8 cellular contexts compared by ENCODE assay signal in genomic region chr5:53779541-53779981, GRCh38.
DNase-seq lines count a peak whose midpoint lies in the region; ATAC-seq and TF ChIP-seq lines count a peak whose summit lies in the region.
"Had no signal": no experiment of that assay in that cellular context is flagged by ENCODE, and none has a peak within 500 bp of the region (broad histone marks: within the 10 kb centered on the region; RNA-seq: fewer than 3 reads in every experiment).

No MANE protein-coding gene starts in this region.

- H3K9me3 Mint-ChIP-seq in WTC11 (no peaks in the 10 kb centered on the region), nephron progenitor cell (no peaks in the 10 kb centered on the region)
- no peaks in the 10 kb centered on the region for H3K9me3 Mint-ChIP-seq in CD4-positive, alpha-beta T cell
- H3K9me3 Mint-ChIP-seq: stimulated activated naive B cell treated with anti-CD40 and anti-IgM and Interleukin-4, amounts not matched to agents 10 μg/mL and 1 μg/mL and 100 μg/mL, for 72 hours had no signal

- H3K4me3 Mint-ChIP-seq in WTC11 (no peak overlapping the region), nephron progenitor cell (no peak overlapping the region)
- no peak overlapping the region for H3K4me3 Mint-ChIP-seq in CD4-positive, alpha-beta T cell
- H3K4me3 Mint-ChIP-seq: stimulated activated naive B cell treated with anti-CD40 and anti-IgM and Interleukin-4, amounts not matched to agents 10 μg/mL and 1 μg/mL and 100 μg/mL, for 72 hours had no signal

- H3K36me3 ChIP-seq in BE2C: no peaks in the 10 kb centered on the region

- ATAC-seq in GM19023 (IDR thresholded peaks at IDR 0.05; ENCODE audit: unreplicated experiment) (peak; percentile 64), HG02885 (IDR thresholded peaks at IDR 0.05; ENCODE audit: poor library complexity, unreplicated experiment) (peak; percentile 46), WTC11 (no peak)
- ATAC-seq in CD4-positive, alpha-beta T cell (ENCODE audit: poor library complexity): no peak

- no peaks in the 10 kb centered on the region for H3K36me3 Mint-ChIP-seq in WTC11
- H3K36me3 Mint-ChIP-seq in nephron progenitor cell (ENCODE audit: low read depth): no peaks in the 10 kb centered on the region
- no peaks in the 10 kb centered on the region for H3K36me3 Mint-ChIP-seq in CD4-positive, alpha-beta T cell (ENCODE audit: low read depth)
- H3K36me3 Mint-ChIP-seq: stimulated activated naive B cell treated with anti-CD40 and anti-IgM and Interleukin-4, amounts not matched to agents 10 μg/mL and 1 μg/mL and 100 μg/mL, for 72 hours had no signal

- H3K27me3 Mint-ChIP-seq in WTC11 (ENCODE audit: low read depth) (no peaks in the 10 kb centered on the region), nephron progenitor cell (ENCODE audit: low read depth, poor library complexity) (no peaks in the 10 kb centered on the region)
- no peaks in the 10 kb centered on the region for H3K27me3 Mint-ChIP-seq in CD4-positive, alpha-beta T cell
- H3K27me3 Mint-ChIP-seq: stimulated activated naive B cell treated with anti-CD40 and anti-IgM and Interleukin-4, amounts not matched to agents 10 μg/mL and 1 μg/mL and 100 μg/mL, for 72 hours had no signal

- no peak for TF ChIP-seq CTCF in WTC11 (IDR thresholded peaks at IDR 0.05)
- no peak for TF ChIP-seq CTCF in nephron progenitor cell (IDR thresholded peaks at IDR 0.05)
- no peak for TF ChIP-seq CTCF in BE2C (IDR thresholded peaks at IDR 0.05; ENCODE audit: low read depth, low read length)
- TF ChIP-seq CTCF in lower leg skin (IDR thresholded peaks at IDR 0.05): no peak
- TF ChIP-seq CTCF in CD4-positive, alpha-beta T cell (IDR thresholded peaks at IDR 0.05): no peak

- DNase-seq in WTC11 (ENCODE audit: low spot score) (no peak), nephron progenitor cell (peak; percentile 5), BE2C (no peak), lower leg skin (ENCODE audit: low spot score in 2 of 2) (no peak)
- no peak for DNase-seq in CD4-positive, alpha-beta T cell
- DNase-seq: stimulated activated naive B cell treated with anti-CD40 and anti-IgM and Interleukin-4, amounts not matched to agents 10 μg/mL and 1 μg/mL and 100 μg/mL, for 72 hours had no signal

- no peak overlapping the region for H3K4me3 ChIP-seq in BE2C (ENCODE audit: low read depth, low read length)
- H3K4me3 ChIP-seq in lower leg skin (ENCODE audit: low read depth, poor library complexity, severe bottlenecking): no peak overlapping the region

- peaks cover 17% of the 10 kb centered on the region for H3K4me1 Mint-ChIP-seq in WTC11
- H3K4me1 Mint-ChIP-seq in nephron progenitor cell: peaks cover 20% of the 10 kb centered on the region
- H3K4me1 Mint-ChIP-seq in CD4-positive, alpha-beta T cell (ENCODE audit: low read depth): no peaks in the 10 kb centered on the region

- no peak for TF ChIP-seq POLR2A in lower leg skin (IDR thresholded peaks at IDR 0.05)

- no peaks in the 10 kb centered on the region for H3K27me3 ChIP-seq in BE2C
- no peaks in the 10 kb centered on the region for H3K27me3 ChIP-seq in CD4-positive, alpha-beta T cell (ENCODE audit: control insufficient read depth, insufficient read depth, low read length)

- 35 to 37% methylated on average over 4 of the region's 4 CpGs for WGBS in lower leg skin, 2 donors

- H3K9me3 ChIP-seq in BE2C: no peaks in the 10 kb centered on the region
- H3K9me3 ChIP-seq in CD4-positive, alpha-beta T cell (ENCODE audit: control insufficient read depth, low read length): no peaks in the 10 kb centered on the region

- POLR2A ChIA-PET in WTC11 (lab: Charles Lee): no interaction called here
- POLR2A ChIA-PET in CD4-positive, alpha-beta T cell (lab: Charles Lee): interaction anchor here (1.4 kb wide), 1 partner anchor 12 kb away, joined by 3 read pairs; no protein-coding TSS in a partner anchor

- intact Hi-C loops in lower leg skin (cut with DNase I; ENCODE audit: low total_unique reads): no loop called here
- intact Hi-C loops in CD4-positive, alpha-beta T cell (cut with DNase I, micrococcal nuclease): no loop called here

- no peak overlapping the region for H3K27ac ChIP-seq in CD4-positive, alpha-beta T cell (ENCODE audit: low read depth, low read length)

- CTCF ChIA-PET in WTC11 (lab: Charles Lee): no interaction called here
- CTCF ChIA-PET in CD4-positive, alpha-beta T cell (lab: Charles Lee): interaction anchor here (0.5 kb wide), 1 partner anchor 172 kb away, joined by 3 read pairs; no protein-coding TSS in a partner anchor

- H3K27ac Mint-ChIP-seq in WTC11: 0 out of 2 replicates have a peak overlapping the region, but pooled peaks have one; percentile 4
- H3K27ac Mint-ChIP-seq in nephron progenitor cell: no peak overlapping the region
- H3K27ac Mint-ChIP-seq in CD4-positive, alpha-beta T cell: no peak overlapping the region
- H3K27ac Mint-ChIP-seq: stimulated activated naive B cell treated with anti-CD40 and anti-IgM and Interleukin-4, amounts not matched to agents 10 μg/mL and 1 μg/mL and 100 μg/mL, for 72 hours had no signal

- no peaks in the 10 kb centered on the region for H3K4me1 ChIP-seq in BE2C

TF ChIP-seq in WTC11, 78 proteins besides CTCF, POLR2A, EP300 and RAD21 (continues in another document):
- TF ChIP-seq PRRX2 (CRISPR knock-in tag; IDR thresholded peaks at IDR 0.05) (no peak), NFE2L1 (CRISPR knock-in tag; IDR thresholded peaks at IDR 0.05) (no peak), CBFB (CRISPR knock-in tag; IDR thresholded peaks at IDR 0.05; ENCODE audit: low read depth) (no peak), ELF4 (CRISPR knock-in tag; IDR thresholded peaks at IDR 0.05; ENCODE audit: low read depth) (no peak), GABPB1 (CRISPR knock-in tag; IDR thresholded peaks at IDR 0.05) (no peak), ZMAT4 (CRISPR knock-in tag; IDR thresholded peaks at IDR 0.05) (no peak), MYBL2 (CRISPR knock-in tag; IDR thresholded peaks at IDR 0.05) (no peak), ZSCAN18 (CRISPR knock-in tag; IDR thresholded peaks at IDR 0.05) (no peak), TCF7 (CRISPR knock-in tag; IDR thresholded peaks at IDR 0.05; ENCODE audit: low read depth) (no peak), NFYB (CRISPR knock-in tag; conservative IDR thresholded peaks at IDR 0.05; ENCODE audit: low read depth) (no peak), NR3C1 (CRISPR knock-in tag; conservative IDR thresholded peaks at IDR 0.05; ENCODE audit: low read depth) (no peak), CREM (CRISPR knock-in tag; IDR thresholded peaks at IDR 0.05) (no peak), ZNF396 (CRISPR knock-in tag; IDR thresholded peaks at IDR 0.05; ENCODE audit: borderline replicate concordance) (no peak), ZNF219 (CRISPR knock-in tag; IDR thresholded peaks at IDR 0.05; ENCODE audit: borderline replicate concordance) (no peak)
- TF ChIP-seq, protein P1, sequence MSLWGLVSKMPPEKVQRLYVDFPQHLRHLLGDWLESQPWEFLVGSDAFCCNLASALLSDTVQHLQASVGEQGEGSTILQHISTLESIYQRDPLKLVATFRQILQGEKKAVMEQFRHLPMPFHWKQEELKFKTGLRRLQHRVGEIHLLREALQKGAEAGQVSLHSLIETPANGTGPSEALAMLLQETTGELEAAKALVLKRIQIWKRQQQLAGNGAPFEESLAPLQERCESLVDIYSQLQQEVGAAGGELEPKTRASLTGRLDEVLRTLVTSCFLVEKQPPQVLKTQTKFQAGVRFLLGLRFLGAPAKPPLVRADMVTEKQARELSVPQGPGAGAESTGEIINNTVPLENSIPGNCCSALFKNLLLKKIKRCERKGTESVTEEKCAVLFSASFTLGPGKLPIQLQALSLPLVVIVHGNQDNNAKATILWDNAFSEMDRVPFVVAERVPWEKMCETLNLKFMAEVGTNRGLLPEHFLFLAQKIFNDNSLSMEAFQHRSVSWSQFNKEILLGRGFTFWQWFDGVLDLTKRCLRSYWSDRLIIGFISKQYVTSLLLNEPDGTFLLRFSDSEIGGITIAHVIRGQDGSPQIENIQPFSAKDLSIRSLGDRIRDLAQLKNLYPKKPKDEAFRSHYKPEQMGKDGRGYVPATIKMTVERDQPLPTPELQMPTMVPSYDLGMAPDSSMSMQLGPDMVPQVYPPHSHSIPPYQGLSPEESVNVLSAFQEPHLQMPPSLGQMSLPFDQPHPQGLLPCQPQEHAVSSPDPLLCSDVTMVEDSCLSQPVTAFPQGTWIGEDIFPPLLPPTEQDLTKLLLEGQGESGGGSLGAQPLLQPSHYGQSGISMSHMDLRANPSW (CRISPR knock-in tag; conservative IDR thresholded peaks at IDR 0.05; ENCODE audit: low read depth): no peak

Comparison
In these comparisons a context has a peak if more than half of its experiments do, and no peak if none do; other contexts are left out.
1. ATAC-seq: peak in GM19023 (single experiment) and HG02885 (single experiment); none in WTC11 (single experiment) and CD4-positive, alpha-beta T cell (single experiment).